1 cellular context compared by ENCODE assay signal in the genomic region with DNA sequence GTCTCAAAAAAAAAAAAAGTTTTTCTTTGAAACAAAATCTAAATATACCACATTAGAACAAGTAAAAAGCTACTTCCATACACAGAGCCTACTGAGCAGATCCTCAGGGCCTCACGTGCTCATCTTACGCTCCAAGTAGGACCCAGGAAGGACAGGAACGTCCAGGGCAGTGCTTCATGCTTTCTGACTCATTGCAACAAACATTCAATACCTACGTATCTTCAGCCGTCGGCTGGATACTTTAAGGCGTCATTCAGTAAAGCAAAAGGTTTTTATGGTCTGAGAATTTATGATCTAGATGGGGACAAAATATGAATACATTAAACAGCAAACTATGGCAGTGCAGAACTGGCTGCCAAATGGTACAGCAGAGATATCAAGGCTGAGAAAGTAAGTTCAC.
TF ChIP-seq lines count a peak whose summit lies in the region.

No MANE protein-coding gene starts in this region.

TF ChIP-seq in WTC11, 78 proteins besides CTCF, POLR2A, EP300 and RAD21 (continued from another document):
- TF ChIP-seq, protein P1, sequence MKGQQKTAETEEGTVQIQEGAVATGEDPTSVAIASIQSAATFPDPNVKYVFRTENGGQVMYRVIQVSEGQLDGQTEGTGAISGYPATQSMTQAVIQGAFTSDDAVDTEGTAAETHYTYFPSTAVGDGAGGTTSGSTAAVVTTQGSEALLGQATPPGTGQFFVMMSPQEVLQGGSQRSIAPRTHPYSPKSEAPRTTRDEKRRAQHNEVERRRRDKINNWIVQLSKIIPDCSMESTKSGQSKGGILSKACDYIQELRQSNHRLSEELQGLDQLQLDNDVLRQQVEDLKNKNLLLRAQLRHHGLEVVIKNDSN (CRISPR knock-in tag; IDR thresholded peaks at IDR 0.05), result no peak
- no peak for TF ChIP-seq CBFB (CRISPR knock-in tag; IDR thresholded peaks at IDR 0.05; ENCODE audit: low read depth)
- no peak for TF ChIP-seq ZNF281 (CRISPR knock-in tag; IDR thresholded peaks at IDR 0.05)
